Comparison of ENCODE assay signal across 9 cellular contexts in genomic region chr2:163878718-163879117, GRCh38.
DNase-seq lines count a peak whose midpoint lies in the region; ATAC-seq, FAIRE-seq and TF ChIP-seq lines count a peak whose summit lies in the region.
"Had no signal": no experiment of that assay in that cellular context is flagged by ENCODE, and none has a peak within 500 bp of the region (broad histone marks: within the 10 kb centered on the region; RNA-seq: fewer than 3 reads in every experiment).

No MANE protein-coding gene starts in this region.

- no peaks in the 10 kb centered on the region for H3K36me3 ChIP-seq in liver (ENCODE audit: control insufficient read depth in 4 of 4, insufficient read depth in 3 of 4, low read depth in 1 of 4, low read length in 3 of 4)

- FAIRE-seq in RCC 7860 (lab: Jason Lieb, UNC): no peak

- H3K27ac ChIP-seq in liver (ENCODE audit: low read depth in 1 of 2, low read length in 2 of 2): no peak overlapping the region

- no peaks in the 10 kb centered on the region for H3K27me3 Mint-ChIP-seq in activated CD4-positive, alpha-beta T cell treated with anti-CD3 and anti-CD28 coated beads, Interleukin-2, amount 10 ng/mL, durations not matched to agents 24 days and 14 days
- no peaks in the 10 kb centered on the region for H3K27me3 Mint-ChIP-seq in CD14-positive monocyte (ENCODE audit: low read depth in 3 of 3)
- H3K27me3 Mint-ChIP-seq: activated B cell treated with CpG ODN at 0.5 μM for 24 hours had no signal

- no peak overlapping the region for H3K4me3 Mint-ChIP-seq in activated CD4-positive, alpha-beta T cell treated with anti-CD3 and anti-CD28 coated beads, Interleukin-2, amount 10 ng/mL, durations not matched to agents 24 days and 14 days
- no peak overlapping the region for H3K4me3 Mint-ChIP-seq in CD14-positive monocyte
- H3K4me3 Mint-ChIP-seq: activated B cell treated with CpG ODN at 0.5 μM for 24 hours had no signal

- ATAC-seq in GM18511 (IDR thresholded peaks at IDR 0.05; ENCODE audit: unreplicated experiment) (peak; percentile 84), HG03060 (IDR thresholded peaks at IDR 0.05; ENCODE audit: low read depth, unreplicated experiment) (peak; percentile 59)

- H3K9me3 ChIP-seq in liver (ENCODE audit: control insufficient read depth in 4 of 4, low read length in 3 of 4): no peaks in the 10 kb centered on the region

- H3K36me3 Mint-ChIP-seq in activated CD4-positive, alpha-beta T cell treated with anti-CD3 and anti-CD28 coated beads, Interleukin-2, amount 10 ng/mL, durations not matched to agents 24 days and 14 days (ENCODE audit: low read depth): no peaks in the 10 kb centered on the region
- no peaks in the 10 kb centered on the region for H3K36me3 Mint-ChIP-seq in CD14-positive monocyte

- H3K4me1 ChIP-seq in liver (ENCODE audit: control insufficient read depth in 4 of 4, insufficient read depth in 4 of 4, low read length in 3 of 4): no peaks in the 10 kb centered on the region

- peaks cover 3% of the 10 kb centered on the region for H3K9me3 Mint-ChIP-seq in activated CD4-positive, alpha-beta T cell treated with anti-CD3 and anti-CD28 coated beads, Interleukin-2, amount 10 ng/mL, durations not matched to agents 24 days and 14 days
- H3K9me3 Mint-ChIP-seq in CD14-positive monocyte: peaks cover 0 to 3% (median 0%) of the 10 kb centered on the region in 7 donors
- H3K9me3 Mint-ChIP-seq: activated B cell treated with CpG ODN at 0.5 μM for 24 hours had no signal

- intact Hi-C loops in activated CD4-positive, alpha-beta T cell treated with anti-CD3 and anti-CD28 coated beads, Interleukin-2, amount 10 ng/mL, durations not matched to agents 24 days and 14 days (cut with micrococcal nuclease): no loop called here
- intact Hi-C loops in CD14-positive monocyte (cut with micrococcal nuclease): no loop called here

- H3K27ac Mint-ChIP-seq in activated CD4-positive, alpha-beta T cell treated with anti-CD3 and anti-CD28 coated beads, Interleukin-2, amount 10 ng/mL, durations not matched to agents 24 days and 14 days: no peak overlapping the region
- no peak overlapping the region for H3K27ac Mint-ChIP-seq in CD14-positive monocyte
- H3K27ac Mint-ChIP-seq: activated B cell treated with CpG ODN at 0.5 μM for 24 hours had no signal

- no peak overlapping the region for H3K4me3 ChIP-seq in liver (ENCODE audit: low read depth in 1 of 3, low read length in 3 of 3)

- 56% methylated on average over 4 of the region's 4 CpGs for WGBS in liver

- TF ChIP-seq CTCF in liver (IDR thresholded peaks at IDR 0.05; ENCODE audit: low read depth, low read length, missing input control) (peak; percentile 41), CD14-positive monocyte (IDR thresholded peaks at IDR 0.05) (no peak)

- no peaks in the 10 kb centered on the region for H3K4me1 Mint-ChIP-seq in activated CD4-positive, alpha-beta T cell treated with anti-CD3 and anti-CD28 coated beads, Interleukin-2, amount 10 ng/mL, durations not matched to agents 24 days and 14 days
- no peaks in the 10 kb centered on the region for H3K4me1 Mint-ChIP-seq in CD14-positive monocyte
- H3K4me1 Mint-ChIP-seq: activated B cell treated with CpG ODN at 0.5 μM for 24 hours had no signal

- no peaks in the 10 kb centered on the region for H3K27me3 ChIP-seq in liver (ENCODE audit: control insufficient read depth in 4 of 4, insufficient read depth in 4 of 4, low read length in 3 of 4)

- DNase-seq in UCSD-AML1 (lab: John Stamatoyannopoulos, UW; ENCODE audit: unreplicated experiment): peak; percentile 6
- no peak for DNase-seq in activated CD4-positive, alpha-beta T cell treated with anti-CD3 and anti-CD28 coated beads, Interleukin-2, amount 10 ng/mL, durations not matched to agents 24 days and 14 days
- DNase-seq in RCC 7860 (ENCODE audit: low spot score): no peak
- no peak for DNase-seq in NCI-H1694 (lab: John Stamatoyannopoulos, UW)
- no peak for DNase-seq in CD14-positive monocyte (ENCODE audit: low spot score)
- DNase-seq: activated B cell treated with CpG ODN at 0.5 μM for 24 hours had no signal

- peak; percentile 57 to 84 for TF ChIP-seq RAD21 in liver (IDR thresholded peaks at IDR 0.05)

- no peak overlapping the region for H3K9ac ChIP-seq in liver (ENCODE audit: low read depth in 1 of 2, low read length in 2 of 2)

TF ChIP-seq in liver, 16 proteins besides CTCF, POLR2A, EP300 and RAD21:
- TF ChIP-seq REST (IDR thresholded peaks at IDR 0.05): no peak
- no peak for TF ChIP-seq SP1 (IDR thresholded peaks at IDR 0.05)
- no peak for TF ChIP-seq HNF4G (IDR thresholded peaks at IDR 0.05)
- TF ChIP-seq NR2F2 (IDR thresholded peaks at IDR 0.05): no peak
- no peak for TF ChIP-seq FOXA2 (IDR thresholded peaks at IDR 0.05)
- no peak for TF ChIP-seq RXRA (IDR thresholded peaks at IDR 0.05)
- TF ChIP-seq EGR1 (IDR thresholded peaks at IDR 0.05; ENCODE audit: low read depth in 2 of 2): no peak
- TF ChIP-seq MAX (IDR thresholded peaks at IDR 0.05): no peak
- TF ChIP-seq ZBTB33 (IDR thresholded peaks at IDR 0.05): no peak
- TF ChIP-seq YY1 (IDR thresholded peaks at IDR 0.05): no peak
- no peak for TF ChIP-seq ATF3 (IDR thresholded peaks at IDR 0.05)
- no peak for TF ChIP-seq TAF1 (conservative IDR thresholded peaks at IDR 0.05)
- TF ChIP-seq HNF4A (conservative IDR thresholded peaks at IDR 0.05): no peak
- no peak for TF ChIP-seq GABPA (IDR thresholded peaks at IDR 0.05 in 1 of 2, conservative IDR thresholded peaks at IDR 0.05 in 1 of 2)
- TF ChIP-seq FOXA1 (IDR thresholded peaks at IDR 0.05): no peak
